Comparison of ENCODE assay signal across 8 cellular contexts in the genomic region with DNA sequence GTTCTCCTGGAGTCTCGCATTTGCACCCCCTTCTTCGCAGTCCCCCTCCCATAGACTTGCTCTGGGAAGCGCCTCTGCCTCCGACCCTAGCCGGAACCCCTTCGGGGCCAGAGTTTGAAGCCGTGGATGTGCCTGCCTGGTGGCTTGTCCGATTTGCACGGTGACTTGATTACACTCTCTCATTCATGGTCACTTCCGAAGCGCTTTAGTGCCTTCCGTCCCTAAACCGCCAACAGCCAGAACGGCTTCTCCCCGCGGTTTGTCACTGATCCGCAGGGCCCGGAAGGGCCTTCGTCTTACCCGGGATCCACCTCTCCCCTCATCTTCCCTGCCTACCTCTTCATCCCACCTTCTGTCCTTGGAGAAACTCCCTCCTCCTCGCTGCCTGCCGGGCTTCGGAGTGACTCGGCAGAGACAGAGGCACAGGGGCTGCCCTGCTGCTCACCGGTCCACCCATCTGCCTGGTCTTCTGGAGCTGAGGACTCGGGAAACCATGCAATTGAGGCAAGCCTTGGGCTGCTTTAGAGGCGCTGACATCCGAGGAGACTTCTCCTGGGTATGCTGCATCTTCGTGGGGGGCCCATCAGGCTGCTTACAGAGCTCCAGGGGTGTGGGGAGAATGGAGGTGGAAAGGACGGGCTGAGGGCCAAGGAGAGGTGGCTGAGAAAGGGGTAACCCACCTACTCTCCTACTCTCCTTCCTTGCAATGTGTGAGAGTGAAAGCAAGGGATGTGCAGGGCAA. TPM values are rescaled to one million over a fixed set of nuclear protein-coding genes. Genes with fewer than 3 reads are reported as not detected.
A peak's percentile ranks its signal among the peaks of the same experiment; 100 is the strongest.
DNase-seq lines count a peak whose midpoint lies in the region; ATAC-seq and TF ChIP-seq lines count a peak whose summit lies in the region.

No MANE protein-coding gene starts in this region.

- BruUV-seq in PC-3 (replicated peaks; lab: Mats Ljungman, UMichigan): TSS peak; percentile 55

- peak overlapping the region; percentile 80 to 87 for H3K4me3 Mint-ChIP-seq in effector memory CD8-positive, alpha-beta T cell

- peaks cover 70 to 93% of the 10 kb centered on the region in 2 donors for H3K27me3 Mint-ChIP-seq in effector memory CD8-positive, alpha-beta T cell

- H3K27ac ChIP-seq in PC-3 (ENCODE audit: low read length): peak overlapping the region; percentile 97

- peak overlapping the region; percentile 99 for H3K4me2 ChIP-seq in PC-3 (ENCODE audit: low read length)

- H3K27ac Mint-ChIP-seq in effector memory CD8-positive, alpha-beta T cell: no peak overlapping the region

- CTCF ChIA-PET in PC-3 (lab: Charles Lee): interaction anchor here (0.7 kb wide), 1 partner anchor 75 kb away, joined by 3 read pairs; no protein-coding TSS in a partner anchor

- no peak for ATAC-seq in PC-3
- ATAC-seq in effector memory CD8-positive, alpha-beta T cell (replicated peaks): no peak

- no peak overlapping the region for H2AFZ ChIP-seq in PC-3 (ENCODE audit: low read length)

- DNase-seq in DMS53 (lab: John Stamatoyannopoulos, UW) (peak; percentile 67), PC-3 (no peak), posterior vena cava (ENCODE audit: low spot score) (peak; percentile 47), inferior parietal cortex (ENCODE audit: extremely low spot score) (no peak), D341Med (ENCODE audit: low spot score) (no peak), mucosa of gallbladder (ENCODE audit: low spot score) (no peak), NCI-H2029 treated with DMSO at 0.1 percent for 48 hours (lab: John Stamatoyannopoulos, UW) (no peak)
- DNase-seq in effector memory CD8-positive, alpha-beta T cell: no peak

- POLR2A ChIA-PET in PC-3 (lab: Charles Lee; ENCODE audit: unreplicated experiment): interaction anchor here (0.7 to 1.8 kb wide), 8 partner anchors 10 to 513 kb away, joined by 3 to 12 read pairs (median 6); no protein-coding TSS in a partner anchor

- TF ChIP-seq CTCF in PC-3 (conservative IDR thresholded peaks at IDR 0.05; ENCODE audit: low read depth, low read length): no peak

- peaks cover 47% of the 10 kb centered on the region for H3K36me3 Mint-ChIP-seq in effector memory CD8-positive, alpha-beta T cell (ENCODE audit: insufficient read depth)

- peaks cover 100% of the 10 kb centered on the region for H3K79me2 ChIP-seq in PC-3 (ENCODE audit: low read length)

- intact Hi-C loops in PC-3 (cut with micrococcal nuclease) (loop anchor here (1.0 kb wide), 1 partner anchor 10 kb away; no protein-coding TSS in a partner anchor), posterior vena cava (cut with DNase I) (no loop called here)

- H3K36me3 ChIP-seq in PC-3 (ENCODE audit: low read depth, low read length): no peaks in the 10 kb centered on the region

- H3K9me3 ChIP-seq in PC-3 (ENCODE audit: low read length): no peaks in the 10 kb centered on the region

- H3K4me3 ChIP-seq in PC-3 (ENCODE audit: low read length): peak overlapping the region; percentile 91

- H4K20me1 ChIP-seq in PC-3 (ENCODE audit: low read length): no peaks in the 10 kb centered on the region

- H3F3A ChIP-seq in PC-3 (ENCODE audit: low read length, unreplicated experiment): no peaks in the 10 kb centered on the region

- H3K9me3 Mint-ChIP-seq in effector memory CD8-positive, alpha-beta T cell: no peaks in the 10 kb centered on the region

- peaks cover 40 to 48% of the 10 kb centered on the region in 2 donors for H3K4me1 Mint-ChIP-seq in effector memory CD8-positive, alpha-beta T cell (ENCODE audit: low read depth in 2 of 2)

- H3K9ac ChIP-seq in PC-3 (ENCODE audit: low read length): peak overlapping the region; percentile 97

- H3K27me3 ChIP-seq in PC-3 (ENCODE audit: low read length): no peaks in the 10 kb centered on the region

- H3K9me2 ChIP-seq in PC-3 (replicated peaks; ENCODE audit: low read length): no peaks in the 10 kb centered on the region

- H3K4me1 ChIP-seq in PC-3 (ENCODE audit: insufficient read depth, low read length): peaks cover 51% of the 10 kb centered on the region

RNA-seq across cellular contexts. Expression of a gene that starts 0.8 kb away (rescaled TPM):
- total RNA-seq in PC-3 (2014; rRNA removed) (26.6 and 31.4 TPM in 2 replicates), posterior vena cava (1 to 10 TPM in 1 of 2 donors, under 1 TPM in 1; 0.51 to 1.1 TPM), mucosa of gallbladder (not detected)

RNA-seq across cellular contexts. Expression of a gene that starts 11.8 kb away (rescaled TPM):
- total RNA-seq in PC-3 (2014; rRNA removed): 36.0 and 46.1 TPM in 2 replicates
- 1 to 10 TPM; 8.9 to 9.2 TPM for total RNA-seq in posterior vena cava
- 0.12 TPM for total RNA-seq in mucosa of gallbladder

RNA-seq across cellular contexts. Expression of a gene that starts 14.0 kb away (rescaled TPM):
- total RNA-seq in PC-3 (2014; rRNA removed) (12.1 and 14.9 TPM in 2 replicates), posterior vena cava (under 1 TPM in 1 of 2 donors, not detected in 1; 0.14 TPM), mucosa of gallbladder (0.06 TPM)

RNA-seq across cellular contexts. Expression of a gene that starts 20.5 kb away (rescaled TPM):
- total RNA-seq in PC-3 (2014; rRNA removed): 69.0 and 85.3 TPM in 2 replicates
- 1 to 10 TPM; 7.4 TPM for total RNA-seq in posterior vena cava
- total RNA-seq in mucosa of gallbladder: 0.17 TPM

RNA-seq across cellular contexts. Expression of a gene that starts 29.4 kb away (rescaled TPM):
- total RNA-seq in PC-3 (2014; rRNA removed): 2.6 and 2.8 TPM in 2 replicates
- 1 to 10 TPM; 6.2 to 6.7 TPM for total RNA-seq in posterior vena cava
- not detected for total RNA-seq in mucosa of gallbladder

Comparison
In these comparisons a context has a peak if more than half of its experiments do, and no peak if none do; other contexts are left out.
1. DNase-seq: peak in DMS53 (single experiment) and posterior vena cava (single experiment); none in PC-3 (single experiment), effector memory CD8-positive, alpha-beta T cell (0 of 3), inferior parietal cortex (single experiment), D341Med (single experiment), mucosa of gallbladder (single experiment) and NCI-H2029 treated with DMSO at 0.1 percent for 48 hours (single experiment).
2. RNA of a gene that starts 0.8 kb away (total RNA-seq): 26.6 to 31.4 TPM in PC-3; 0.51 to 1.1 TPM in posterior vena cava and not detected in mucosa of gallbladder (single experiment); every median in the first group is over 10 times any median in the second.
3. RNA of a gene that starts 14.0 kb away (total RNA-seq): 12.1 to 14.9 TPM in PC-3; 0.14 TPM in posterior vena cava and 0.06 TPM in mucosa of gallbladder (single experiment); every median in the first group is over 10 times any median in the second.